1 cellular context compared by ENCODE assay signal in genomic region chr16:75566040-75566888, GRCh38.
TF ChIP-seq lines count a peak whose summit lies in the region.

GABARAPL2 (plus strand) TSS chr16:75566379; CDS start chr16:75566487, 108 bp downstream.

TF ChIP-seq in GM12878, 131 proteins besides CTCF, POLR2A, EP300 and RAD21 (continued from another document):
- TF ChIP-seq ZBTB4 (CRISPR knock-in tag; IDR thresholded peaks at IDR 0.05) = no peak
- TF ChIP-seq SPI1 (IDR thresholded peaks at IDR 0.05; ENCODE audit: borderline replicate concordance, insufficient read depth, low read depth, low read length) = peak; percentile 17; the same call in 1 of the 2 replicates
- TF ChIP-seq RFX5 (IDR thresholded peaks at IDR 0.05; ENCODE audit: low read depth, low read length) = 0 out of 2 replicates have a peak, but pooled peaks have one; percentile 26
- TF ChIP-seq POLR2AphosphoS5 (IDR thresholded peaks at IDR 0.05; ENCODE audit: low read length) = peak; percentile 30; the same call in 1 of the 2 replicates
- no peak for TF ChIP-seq SIN3A (IDR thresholded peaks at IDR 0.05; ENCODE audit: low read depth, low read length)
- peak; percentile 6; the same call in 1 of the 2 replicates for TF ChIP-seq PAX5 (IDR thresholded peaks at IDR 0.05; ENCODE audit: borderline replicate concordance, low read depth, low read length)
- TF ChIP-seq NR2F1 (conservative IDR thresholded peaks at IDR 0.05) = peak; percentile 48
- 0 out of 2 replicates have a peak, but pooled peaks have one; percentile 58 for TF ChIP-seq SMARCA5 (IDR thresholded peaks at IDR 0.05)
- peak; percentile 47 for TF ChIP-seq RUNX3 (IDR thresholded peaks at IDR 0.05; ENCODE audit: low read length)
- no peak for TF ChIP-seq WRNIP1 (IDR thresholded peaks at IDR 0.05; ENCODE audit: borderline replicate concordance, low read depth, low read length)
- no peak for TF ChIP-seq NFIC (IDR thresholded peaks at IDR 0.05; ENCODE audit: low read depth, low read length)
- TF ChIP-seq ESRRA (IDR thresholded peaks at IDR 0.05; ENCODE audit: low read length) = no peak; the same call in 1 of the 2 replicates
- TF ChIP-seq SREBF1 (IDR thresholded peaks at IDR 0.05; ENCODE audit: low read length) = no peak
- no peak for TF ChIP-seq FOXM1 (IDR thresholded peaks at IDR 0.05; ENCODE audit: low read depth, low read length)
- TF ChIP-seq RBBP5 (conservative IDR thresholded peaks at IDR 0.05) = no peak
- TF ChIP-seq USF2 (IDR thresholded peaks at IDR 0.05; ENCODE audit: borderline replicate concordance, low read depth, low read length) = no peak
- TF ChIP-seq LARP7 (IDR thresholded peaks at IDR 0.05) = peak; percentile 84
- peak; percentile 53; the same call in 1 of the 2 replicates for TF ChIP-seq BMI1 (IDR thresholded peaks at IDR 0.05; ENCODE audit: borderline replicate concordance)
- TF ChIP-seq MEF2B (IDR thresholded peaks at IDR 0.05; ENCODE audit: partially characterized antibody, poor library complexity, severe bottlenecking) = peak; percentile 49
- peak; percentile 55; the same call in 1 of the 2 replicates for TF ChIP-seq ZNF687 (IDR thresholded peaks at IDR 0.05)
- TF ChIP-seq PKNOX1 (IDR thresholded peaks at IDR 0.05) = peak; percentile 79
- peak; percentile 85 for TF ChIP-seq ZBTB40 (IDR thresholded peaks at IDR 0.05; ENCODE audit: borderline replicate concordance)
- TF ChIP-seq KLF5 (IDR thresholded peaks at IDR 0.05; ENCODE audit: partially characterized antibody) = no peak
- no peak for TF ChIP-seq IKZF2 (IDR thresholded peaks at IDR 0.05)
- no peak for TF ChIP-seq MEF2A (IDR thresholded peaks at IDR 0.05; ENCODE audit: insufficient read depth, low read depth, low read length)
- peak; percentile 51; the same call in 1 of the 2 replicates for TF ChIP-seq NKRF (conservative IDR thresholded peaks at IDR 0.05)
- TF ChIP-seq MTA3 (IDR thresholded peaks at IDR 0.05; ENCODE audit: borderline replicate concordance, low read length) = no peak
- TF ChIP-seq SMC3 (IDR thresholded peaks at IDR 0.05; ENCODE audit: borderline replicate concordance, low read length) = no peak
- no peak for TF ChIP-seq TCF7 (IDR thresholded peaks at IDR 0.05; ENCODE audit: borderline replicate concordance)
- no peak for TF ChIP-seq EGR1 (IDR thresholded peaks at IDR 0.05; ENCODE audit: borderline replicate concordance in 1 of 2, low read depth in 2 of 2, low read length in 2 of 2)
- no peak for TF ChIP-seq CBX3 (IDR thresholded peaks at IDR 0.05; ENCODE audit: borderline replicate concordance, low read depth)
- TF ChIP-seq NBN (IDR thresholded peaks at IDR 0.05) = peak; percentile 90; the same call in 1 of the 2 replicates
- no peak for TF ChIP-seq CBX5 (IDR thresholded peaks at IDR 0.05; ENCODE audit: low read depth)
- TF ChIP-seq ELK1 (IDR thresholded peaks at IDR 0.05; ENCODE audit: low read depth, low read length) = peak; percentile 80; the same call in 1 of the 2 replicates
- no peak for TF ChIP-seq EZH2 (IDR thresholded peaks at IDR 0.05; ENCODE audit: borderline replicate concordance, control insufficient read depth, low read depth, low read length)
- 0 out of 2 replicates have a peak, but pooled peaks have one; percentile 7 for TF ChIP-seq BACH1 (IDR thresholded peaks at IDR 0.05; ENCODE audit: borderline replicate concordance)
- no peak for TF ChIP-seq BCLAF1 (IDR thresholded peaks at IDR 0.05)
- peak; percentile 75 for TF ChIP-seq CREB1 (IDR thresholded peaks at IDR 0.05; ENCODE audit: low read depth)
- no peak for TF ChIP-seq ZNF217 (IDR thresholded peaks at IDR 0.05)
- no peak for TF ChIP-seq SMAD5 (IDR thresholded peaks at IDR 0.05; ENCODE audit: low read depth)
